In genomic region chr19:47487551-47488515, GRCh38 we compare ENCODE assay signal across 19 cellular contexts. TPM values are rescaled to one million over a fixed set of nuclear protein-coding genes. Genes with fewer than 3 reads are reported as not detected.
DNase-seq lines count a peak whose midpoint lies in the region; ATAC-seq and TF ChIP-seq lines count a peak whose summit lies in the region.
"Had no signal": no experiment of that assay in that cellular context is flagged by ENCODE, and none has a peak within 500 bp of the region (broad histone marks: within the 10 kb centered on the region; RNA-seq: fewer than 3 reads in every experiment).

No MANE protein-coding gene starts in this region.

- H3K27ac ChIP-seq in right cardiac atrium (ENCODE audit: low read length), result no peak overlapping the region
- H3K27ac ChIP-seq in thymus (ENCODE audit: low read depth), result peak overlapping the region; percentile 79
- H3K27ac ChIP-seq: gastroesophageal sphincter had no signal

- TF ChIP-seq POLR2A in NB4 (IDR thresholded peaks at IDR 0.05; ENCODE audit: extremely low read depth, insufficient read length), result no peak

- ATAC-seq in right cardiac atrium, result no peak
- no peak for ATAC-seq in central memory CD8-positive, alpha-beta T cell (replicated peaks; ENCODE audit: extremely low read depth, poor library complexity, severe bottlenecking)
- no peak for ATAC-seq in GM19395 (IDR thresholded peaks at IDR 0.05; ENCODE audit: unreplicated experiment)
- ATAC-seq in GM19463 (IDR thresholded peaks at IDR 0.05; ENCODE audit: unreplicated experiment), result no peak
- ATAC-seq: gastroesophageal sphincter had no signal

- H3K27ac Mint-ChIP-seq in central memory CD8-positive, alpha-beta T cell (ENCODE audit: low read depth), result peak overlapping the region; percentile 83
- H3K27ac Mint-ChIP-seq: activated CD4-positive, alpha-beta memory T cell treated with anti-CD3 and anti-CD28 coated beads, Interleukin-2, amount 10 ng/mL, durations not matched to agents 7 days and 5 days had no signal

- 80% methylated on average over 19 of the region's 19 CpGs for WGBS in right cardiac atrium
- WGBS in thymus, result 32% methylated on average over 19 of the region's 19 CpGs

- no peaks in the 10 kb centered on the region for H3K27me3 Mint-ChIP-seq in central memory CD8-positive, alpha-beta T cell
- H3K27me3 Mint-ChIP-seq: activated CD4-positive, alpha-beta memory T cell treated with anti-CD3 and anti-CD28 coated beads, Interleukin-2, amount 10 ng/mL, durations not matched to agents 7 days and 5 days had no signal

- no peaks in the 10 kb centered on the region for H3K9me3 Mint-ChIP-seq in central memory CD8-positive, alpha-beta T cell
- H3K9me3 Mint-ChIP-seq: activated CD4-positive, alpha-beta memory T cell treated with anti-CD3 and anti-CD28 coated beads, Interleukin-2, amount 10 ng/mL, durations not matched to agents 7 days and 5 days had no signal

- peaks cover 39% of the 10 kb centered on the region for H3K36me3 ChIP-seq in thymus (ENCODE audit: control insufficient read depth, insufficient read depth)

- DNase-seq in right cardiac atrium (peak in 2 of 3 donors; percentile 38 to 57), cardiac septum (ENCODE audit: low spot score) (no peak), NB4 (ENCODE audit: low read depth) (peak; percentile 81), NCI-H128 (lab: John Stamatoyannopoulos, UW; ENCODE audit: unreplicated experiment) (no peak)
- no peak for DNase-seq in central memory CD8-positive, alpha-beta T cell (ENCODE audit: low spot score in 2 of 2)
- DNase-seq: activated CD4-positive, alpha-beta memory T cell treated with anti-CD3 and anti-CD28 coated beads, Interleukin-2, amount 10 ng/mL, durations not matched to agents 7 days and 5 days; Kasumi-1; midbrain; NCI-H187 treated with DMSO at 0.1 percent for 48 hours; NCI-H526; RPMI8226; stimulated activated CD4-positive, alpha-beta T cell treated with anti-CD3 and anti-CD28 coated beads, Interleukin-15, amount 100 ng/mL, for 24 hours; T1000; trophoblast cell had no signal

- intact Hi-C loops in right cardiac atrium (cut with DNase I), result no loop called here
- intact Hi-C loops in cardiac septum (cut with DNase I), result no loop called here

- no peaks in the 10 kb centered on the region for H3K27me3 ChIP-seq in right cardiac atrium (ENCODE audit: control insufficient read depth, insufficient read depth)
- H3K27me3 ChIP-seq in thymus (ENCODE audit: control insufficient read depth, insufficient read depth), result no peaks in the 10 kb centered on the region
- H3K27me3 ChIP-seq: cardiac muscle cell, gastroesophageal sphincter had no signal

- no peak overlapping the region for H3K4me3 Mint-ChIP-seq in central memory CD8-positive, alpha-beta T cell
- H3K4me3 Mint-ChIP-seq: activated CD4-positive, alpha-beta memory T cell treated with anti-CD3 and anti-CD28 coated beads, Interleukin-2, amount 10 ng/mL, durations not matched to agents 7 days and 5 days had no signal

- H3K9me3 ChIP-seq in right cardiac atrium (ENCODE audit: control insufficient read depth, low read length) (no peaks in the 10 kb centered on the region), thymus (ENCODE audit: control insufficient read depth) (peaks cover 2% of the 10 kb centered on the region)
- H3K9me3 ChIP-seq: gastroesophageal sphincter had no signal

- H3K4me1 ChIP-seq in right cardiac atrium (ENCODE audit: control insufficient read depth, insufficient read depth, low read length) (no peaks in the 10 kb centered on the region), thymus (ENCODE audit: control insufficient read depth, insufficient read depth, low read length) (peaks cover 65% of the 10 kb centered on the region)

- H3K36me3 Mint-ChIP-seq in central memory CD8-positive, alpha-beta T cell (ENCODE audit: insufficient read depth), result peaks cover 47% of the 10 kb centered on the region

- no peak overlapping the region for H3K4me3 ChIP-seq in right cardiac atrium (ENCODE audit: low read length)
- no peak overlapping the region for H3K4me3 ChIP-seq in NB4 (ENCODE audit: low read depth, low read length)
- peak overlapping the region; percentile 29 for H3K4me3 ChIP-seq in thymus (ENCODE audit: low read length)
- H3K4me3 ChIP-seq: cardiac muscle cell, gastroesophageal sphincter had no signal

- TF ChIP-seq CTCF in NB4 (IDR thresholded peaks at IDR 0.05; ENCODE audit: low read depth, low read length), result no peak

- H3K4me1 Mint-ChIP-seq in central memory CD8-positive, alpha-beta T cell, result peaks cover 14% of the 10 kb centered on the region

RNA-seq across cellular contexts. Expression of gene KPTN, which starts 3.8 kb away (rescaled TPM):
- 1 to 10 TPM; 6.4 to 9.4 (median 7.8) TPM for total RNA-seq in right cardiac atrium
- 9.9 TPM for polyA plus RNA-seq in right cardiac atrium
- total RNA-seq in cardiac septum, result 5.2 TPM
- 32.2 TPM for polyA plus RNA-seq in thymus

RNA-seq across cellular contexts. Expression of gene SLC8A2, which starts 16.1 kb away (rescaled TPM):
- under 1 TPM in 2 of 4 donors, not detected in 2; 0.09 to 0.26 TPM for total RNA-seq in right cardiac atrium
- polyA plus RNA-seq in right cardiac atrium, result 0.36 TPM
- 0.59 TPM for total RNA-seq in cardiac septum
- polyA plus RNA-seq in thymus, result 0.16 TPM
- total RNA-seq: activated CD4-positive, alpha-beta memory T cell treated with anti-CD3 and anti-CD28 coated beads, Interleukin-2, amount 10 ng/mL, durations not matched to agents 7 days and 5 days had no signal

RNA-seq across cellular contexts. Expression of gene NAPA, which starts 27.0 kb away (rescaled TPM):
- total RNA-seq in right cardiac atrium (100 to 1,000 TPM in 3 of 4 donors, 10 to 100 TPM in 1; 91.7 to 111 (median 105) TPM), cardiac septum (112 TPM)
- polyA plus RNA-seq in right cardiac atrium (102 TPM), thymus (89.2 TPM)

Comparison
In these comparisons a context has a peak if more than half of its experiments do, and no peak if none do; other contexts are left out.
1. DNase-seq: peak in right cardiac atrium (2 of 3) and NB4 (single experiment); none in cardiac septum (single experiment), central memory CD8-positive, alpha-beta T cell (0 of 2) and NCI-H128 (single experiment).